Comparison of ENCODE assay signal across 18 cellular contexts in the genomic region with DNA sequence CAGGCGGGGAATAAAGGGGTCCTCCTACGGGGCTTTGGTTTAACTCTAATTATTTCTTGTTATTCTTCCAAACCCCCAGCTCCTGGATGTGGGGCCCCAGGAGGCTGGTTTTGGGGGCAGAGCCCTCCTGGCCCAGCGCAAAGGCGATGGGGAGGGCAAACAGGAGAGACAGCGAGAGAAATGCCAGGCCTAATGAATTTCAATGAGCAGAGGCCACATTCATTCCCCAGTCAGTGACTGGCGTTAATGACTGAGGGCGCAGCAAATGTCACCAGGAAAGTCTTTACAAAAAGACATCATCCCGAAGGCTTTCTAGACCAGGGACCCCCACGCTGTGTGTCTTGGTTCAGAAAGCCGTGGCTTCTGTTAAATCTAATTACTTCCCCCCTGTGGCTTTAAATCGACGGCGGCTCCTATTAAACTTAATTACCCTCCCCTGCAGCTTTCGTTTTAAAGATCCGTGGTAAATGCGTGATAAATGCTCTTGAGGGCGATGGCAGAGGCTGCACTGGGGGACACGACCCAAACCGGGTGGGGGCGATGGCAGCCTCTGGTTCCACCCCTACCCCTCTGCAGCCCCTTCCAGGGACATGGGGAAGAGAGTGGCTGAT. TPM values are rescaled to one million over a fixed set of nuclear protein-coding genes. Genes with fewer than 3 reads are reported as not detected.
A peak's percentile ranks its signal among the peaks of the same experiment; 100 is the strongest.
DNase-seq lines count a peak whose midpoint lies in the region; ATAC-seq, FAIRE-seq and TF ChIP-seq lines count a peak whose summit lies in the region.
"Had no signal": no experiment of that assay in that cellular context is flagged by ENCODE, and none has a peak within 500 bp of the region (broad histone marks: within the 10 kb centered on the region; RNA-seq: fewer than 3 reads in every experiment).

No MANE protein-coding gene starts in this region.

- H3K4me3 Mint-ChIP-seq in GM23338: peak overlapping the region; percentile 84
- H3K4me3 Mint-ChIP-seq: activated B cell treated with CpG ODN at 0.5 μM for 24 hours; activated CD8-positive, alpha-beta memory T cell treated with anti-CD3 and anti-CD28 coated beads, Interleukin-2, amount 10 ng/mL, durations not matched to agents 7 days and 5 days; stimulated activated naive CD8-positive, alpha-beta T cell treated with anti-CD3 and anti-CD28 coated beads, Interleukin-15, Interleukin-2, amounts not matched to agents 100 ng/mL and 50 ng/mL, for 24 hours had no signal

- H3K27ac ChIP-seq in A549: no peak overlapping the region
- no peak overlapping the region for H3K27ac ChIP-seq in GM23338 (ENCODE audit: low read depth)
- no peak overlapping the region for H3K27ac ChIP-seq in iPS-20b (ENCODE audit: low read length)
- H3K27ac ChIP-seq: dorsolateral prefrontal cortex, heart right ventricle had no signal

- DNase-seq in A549 (ENCODE audit: low read depth in 1 of 2, low spot score in 1 of 2) (no peak), GM23338 (ENCODE audit: low spot score) (no peak), NCI-H748 treated with DMSO at 0.1 percent for 48 hours (lab: John Stamatoyannopoulos, UW) (peak; percentile 83), NCI-H1694 treated with DMSO at 0.1 percent for 48 hours (lab: John Stamatoyannopoulos, UW) (no peak), NCI-H2171 treated with DMSO at 0.1 percent for 48 hours (lab: John Stamatoyannopoulos, UW) (no peak)
- no peak for DNase-seq in stimulated activated CD4-positive, alpha-beta T cell treated with anti-CD3 and anti-CD28 coated beads, Interleukin-4, amount 100 ng/mL, for 4 hours
- DNase-seq: activated B cell treated with CpG ODN at 0.5 μM for 24 hours; activated CD8-positive, alpha-beta memory T cell treated with anti-CD3 and anti-CD28 coated beads, Interleukin-2, amount 10 ng/mL, durations not matched to agents 7 days and 5 days; heart right ventricle; stimulated activated CD4-positive, alpha-beta T cell treated with anti-CD3 and anti-CD28 coated beads, Interleukin-12 subunit alpha, Interleukin-12 subunit beta, amount 100 ng/mL, for 4 hours had no signal

- H3K4me1 Mint-ChIP-seq in GM23338: peaks cover 42% of the 10 kb centered on the region

- H3K4me3 ChIP-seq in A549 (no peak overlapping the region), GM23338 (peak overlapping the region; percentile 85), iPS-20b (ENCODE audit: low read length) (peak overlapping the region; percentile 81; the same call in 1 of the 2 replicates)

- 62% methylated on average over 20 of the region's 20 CpGs for WGBS in A549 (ENCODE audit: missing lambda C conversion rate)

- no peaks in the 10 kb centered on the region for H3K9me2 ChIP-seq in GM23338 (ENCODE audit: insufficient read depth)

- H3K9me3 Mint-ChIP-seq in GM23338: no peaks in the 10 kb centered on the region
- H3K9me3 Mint-ChIP-seq: activated B cell treated with CpG ODN at 0.5 μM for 24 hours; IgD-negative memory B cell; stimulated activated naive CD8-positive, alpha-beta T cell treated with anti-CD3 and anti-CD28 coated beads, Interleukin-15, Interleukin-2, amounts not matched to agents 100 ng/mL and 50 ng/mL, for 24 hours had no signal

- peaks cover 18% of the 10 kb centered on the region for H3F3A ChIP-seq in GM23338 (replicated peaks; ENCODE audit: low read depth)

- TF ChIP-seq CTCF in A549 (IDR thresholded peaks at IDR 0.05) (no peak), GM23338 (conservative IDR thresholded peaks at IDR 0.05; ENCODE audit: low read depth in 2 of 2) (no peak; a peak in 1 of 4 replicates)

- no peaks in the 10 kb centered on the region for H3K36me3 ChIP-seq in GM23338 (ENCODE audit: insufficient read depth)
- no peaks in the 10 kb centered on the region for H3K36me3 ChIP-seq in iPS-20b (ENCODE audit: insufficient read depth, low read depth, low read length)
- H3K36me3 ChIP-seq: heart right ventricle had no signal

- H3K4me2 ChIP-seq in A549: peak overlapping the region; percentile 98; the same call in 2 of the 3 replicates
- H3K4me2 ChIP-seq in GM23338: peak overlapping the region; percentile 86

- no peak for FAIRE-seq in A549 (lab: Jason Lieb, UNC)
- FAIRE-seq: urothelium cell line had no signal

- H3K27me3 ChIP-seq in GM23338 (ENCODE audit: insufficient read depth) (peaks cover 21% of the 10 kb centered on the region), iPS-20b (ENCODE audit: insufficient read depth, low read length) (peaks cover 67% of the 10 kb centered on the region)

- H3K27me3 Mint-ChIP-seq in GM23338 (ENCODE audit: insufficient read depth, low read depth, poor library complexity): peaks cover 32% of the 10 kb centered on the region

- no peak overlapping the region for H3K27ac Mint-ChIP-seq in GM23338
- H3K27ac Mint-ChIP-seq: activated B cell treated with CpG ODN at 0.5 μM for 24 hours; activated CD8-positive, alpha-beta memory T cell treated with anti-CD3 and anti-CD28 coated beads, Interleukin-2, amount 10 ng/mL, durations not matched to agents 7 days and 5 days; stimulated activated naive CD8-positive, alpha-beta T cell treated with anti-CD3 and anti-CD28 coated beads, Interleukin-15, Interleukin-2, amounts not matched to agents 100 ng/mL and 50 ng/mL, for 24 hours had no signal

- peaks cover 14% of the 10 kb centered on the region for H3K79me2 ChIP-seq in GM23338 (replicated peaks; ENCODE audit: insufficient read depth)

- TF ChIP-seq POLR2A in A549 (IDR thresholded peaks at IDR 0.05; ENCODE audit: low read length): no peak

- H2AFZ ChIP-seq in GM23338: no peak overlapping the region

- H3K9me3 ChIP-seq in A549: no peaks in the 10 kb centered on the region
- H3K9me3 ChIP-seq in iPS-20b (ENCODE audit: insufficient read depth, low read depth, low read length): no peaks in the 10 kb centered on the region
- H3K9me3 ChIP-seq: heart right ventricle had no signal

- H3K4me1 ChIP-seq in A549 (peaks cover 11% of the 10 kb centered on the region), GM23338 (ENCODE audit: insufficient read depth) (peaks cover 61% of the 10 kb centered on the region), iPS-20b (ENCODE audit: insufficient read depth, low read length) (peaks cover 31% of the 10 kb centered on the region; the same call in 1 of the 2 replicates)

- CTCF ChIA-PET in A549 (lab: Yijun Ruan, JAX): interaction anchor here (0.7 to 8.3 kb wide), 24 partner anchors 9 to 491 kb away, joined by 3 to 120 read pairs (median 6); no protein-coding TSS in a partner anchor

- POLR2A ChIA-PET in A549 (lab: Yijun Ruan, JAX): no interaction called here

- H3K9ac ChIP-seq in iPS-20b (ENCODE audit: low read depth, low read length): peak overlapping the region; percentile 29; the same call in 1 of the 2 replicates

- no peaks in the 10 kb centered on the region for H4K20me1 ChIP-seq in GM23338 (replicated peaks; ENCODE audit: insufficient read depth)

- ATAC-seq in A549 (no peak), GM23338 (no peak), GM21381 (IDR thresholded peaks at IDR 0.05; ENCODE audit: unreplicated experiment) (no peak)
- ATAC-seq: activated CD8-positive, alpha-beta memory T cell treated with anti-CD3 and anti-CD28 coated beads, Interleukin-2, amount 10 ng/mL, durations not matched to agents 7 days and 5 days had no signal

- no peak for TF ChIP-seq EP300 in A549 (IDR thresholded peaks at IDR 0.05)

- TF ChIP-seq RAD21 in A549 (conservative IDR thresholded peaks at IDR 0.05 in 1 of 2, IDR thresholded peaks at IDR 0.05 in 1 of 2): no peak

- peaks cover 6% of the 10 kb centered on the region; the same call in 2 of the 3 replicates for H3K36me3 Mint-ChIP-seq in GM23338 (ENCODE audit: low read depth)
- H3K36me3 Mint-ChIP-seq: activated CD8-positive, alpha-beta memory T cell treated with anti-CD3 and anti-CD28 coated beads, Interleukin-2, amount 10 ng/mL, durations not matched to agents 7 days and 5 days; IgD-negative memory B cell had no signal

TF ChIP-seq in A549, 52 proteins besides CTCF, POLR2A, EP300 and RAD21 (continues in another document):
- no peak for TF ChIP-seq RARB (CRISPR knock-in tag; IDR thresholded peaks at IDR 0.05)
- no peak for TF ChIP-seq CEBPB (IDR thresholded peaks at IDR 0.05)
- no peak for TF ChIP-seq CHD2 (IDR thresholded peaks at IDR 0.05; ENCODE audit: low read length, partially characterized antibody)
- TF ChIP-seq ZSCAN20 (CRISPR knock-in tag; IDR thresholded peaks at IDR 0.05): no peak

RNA-seq across cellular contexts. Expression of a gene that starts 1.5 kb away (rescaled TPM):
- polyA plus RNA-seq in A549 (2011; rRNA removed) (0.28 and 0.31 TPM in 2 replicates), A549 (2017; fragmentation: RNase III; extraction: RNeasy Plus Mini Kit Qiagen cat#74134 plus additional on column Dnase treatment) (0.05 TPM in 1 of 3 replicates, not detected in the others), GM23338 (2016; fragmentation: Nextera tagmentation; extraction: Ambion mirVana) (21.7 and 22.3 TPM in 2 replicates)
- 0.07 and 0.12 TPM in 2 replicates for polyA plus RNA-seq in A549 (2012; cell fraction: cytosol; rRNA removed)
- polyA plus RNA-seq in A549 (2012; cell fraction: nucleus; rRNA removed): 0.07 and 0.11 TPM in 2 replicates
- polyA minus RNA-seq in A549 (2011; rRNA and poly(A)+ RNA removed): 0.24 TPM in 1 of 2 replicates, not detected in the other
- 27.4 and 36.1 TPM in 2 replicates for total RNA-seq in GM23338 (2014; rRNA removed; shearing (Covaris generic))
- total RNA-seq: activated B cell treated with CpG ODN at 0.5 μM for 24 hours; activated CD8-positive, alpha-beta memory T cell treated with anti-CD3 and anti-CD28 coated beads, Interleukin-2, amount 10 ng/mL, durations not matched to agents 7 days and 5 days; dorsolateral prefrontal cortex; heart right ventricle; pulmonary artery endothelial cell; RPMI7951 had no signal
- polyA plus RNA-seq: heart right ventricle, IgD-negative memory B cell had no signal

RNA-seq across cellular contexts. Expression of a gene that starts 30.2 kb away (rescaled TPM):
- 20.0 and 25.1 TPM in 2 replicates for polyA plus RNA-seq in A549 (2011; rRNA removed)
- 27.7 TPM in 2 replicates for polyA plus RNA-seq in A549 (2012; cell fraction: cytosol; rRNA removed)
- 31.5 and 54.7 TPM in 2 replicates for polyA plus RNA-seq in A549 (2012; cell fraction: nucleus; rRNA removed)
- polyA plus RNA-seq in A549 (2017; fragmentation: RNase III; extraction: RNeasy Plus Mini Kit Qiagen cat#74134 plus additional on column Dnase treatment): 27.0 to 30.3 TPM (median 29.7 TPM) in 3 replicates
- 11.0 TPM in 2 replicates for polyA minus RNA-seq in A549 (2011; rRNA and poly(A)+ RNA removed)
- 12.9 and 20.1 TPM in 2 replicates for total RNA-seq in GM23338 (2014; rRNA removed; shearing (Covaris generic))
- 23.2 and 23.3 TPM in 2 replicates for polyA plus RNA-seq in GM23338 (2016; fragmentation: Nextera tagmentation; extraction: Ambion mirVana)

Comparison
In these comparisons a context has a peak if more than half of its experiments do, and no peak if none do; other contexts are left out.
1. RNA of a gene that starts 1.5 kb away (polyA plus RNA-seq): 21.7 to 22.3 TPM in GM23338; 0.05 to 0.31 TPM in A549; every median in the first group is over 10 times any median in the second.